Comparison of ENCODE assay signal across 18 cellular contexts in genomic region chr7:1095621-1096155, GRCh38. TPM values are rescaled to one million over a fixed set of nuclear protein-coding genes. Genes with fewer than 3 reads are reported as not detected.
DNase-seq lines count a peak whose midpoint lies in the region; ATAC-seq and TF ChIP-seq lines count a peak whose summit lies in the region.
"Had no signal": no experiment of that assay in that cellular context is flagged by ENCODE, and none has a peak within 500 bp of the region (broad histone marks: within the 10 kb centered on the region; RNA-seq: fewer than 3 reads in every experiment).

No MANE protein-coding gene starts in this region.

- peak overlapping the region; percentile 67 to 69 for H3K27ac ChIP-seq in ascending aorta
- H3K27ac ChIP-seq in tibial artery = peak overlapping the region; percentile 74 to 81
- H3K27ac ChIP-seq: SJCRH30 had no signal

- peaks cover 21% of the 10 kb centered on the region for H3K4me1 Mint-ChIP-seq in progenitor cell of endocrine pancreas (ENCODE audit: low read depth)
- H3K4me1 Mint-ChIP-seq: activated naive CD8-positive, alpha-beta T cell treated with anti-CD3 and anti-CD28 coated beads for 36 hours; CD4-positive, CD25-positive, alpha-beta regulatory T cell had no signal

- peak in 1 of 2 donors; percentile 79 for DNase-seq in ascending aorta (ENCODE audit: low spot score in 2 of 2)
- DNase-seq in left cardiac atrium = no peak
- DNase-seq in progenitor cell of endocrine pancreas (ENCODE audit: low spot score, unreplicated experiment) = no peak
- DNase-seq in tibial artery = peak; percentile 41 to 87
- no peak for DNase-seq in COLO829 (ENCODE audit: low spot score)
- DNase-seq: activated CD4-positive, alpha-beta T cell treated with anti-CD3 and anti-CD28 coated beads, Interleukin-2, amount 10 ng/mL, durations not matched to agents 7 days and 5 days; activated naive CD8-positive, alpha-beta T cell treated with anti-CD3 and anti-CD28 coated beads for 36 hours; activated T-cell treated with anti-CD3 and anti-CD28 coated beads, Interleukin-2, amount 50 U/mL, for 24 hours; CD4-positive, CD25-positive, alpha-beta regulatory T cell; EL; NCI-H345; SJCRH30; small intestine; stimulated activated naive CD4-positive, alpha-beta T cell; T1000 had no signal

- H3K36me3 Mint-ChIP-seq in progenitor cell of endocrine pancreas (ENCODE audit: insufficient read depth) = peaks cover 24% of the 10 kb centered on the region

- intact Hi-C loops in ascending aorta (cut with DNase I) = loop anchor here (5.0 kb wide), 1 partner anchor 53 kb away; the partner anchor contains the start of gene GPR146
- intact Hi-C loops in left cardiac atrium (cut with DNase I) = no loop called here
- intact Hi-C loops in tibial artery (cut with DNase I; ENCODE audit: low total_unique reads) = no loop called here

- peak in 1 of 3 experiments; percentile 20 for TF ChIP-seq CTCF in ascending aorta (IDR thresholded peaks at IDR 0.05)
- TF ChIP-seq CTCF in progenitor cell of endocrine pancreas (IDR thresholded peaks at IDR 0.05; ENCODE audit: unreplicated experiment) = no peak
- peak in 1 of 2 experiments; percentile 11 for TF ChIP-seq CTCF in tibial artery (IDR thresholded peaks at IDR 0.05)

- no peak overlapping the region for H3K4me3 Mint-ChIP-seq in progenitor cell of endocrine pancreas (ENCODE audit: low read depth)
- H3K4me3 Mint-ChIP-seq: activated CD4-positive, alpha-beta T cell treated with anti-CD3 and anti-CD28 coated beads, Interleukin-2, amount 10 ng/mL, durations not matched to agents 7 days and 5 days; activated naive CD8-positive, alpha-beta T cell treated with anti-CD3 and anti-CD28 coated beads for 36 hours; activated T-cell treated with anti-CD3 and anti-CD28 coated beads, Interleukin-2, amount 50 U/mL, for 24 hours; CD4-positive, CD25-positive, alpha-beta regulatory T cell had no signal

- no peaks in the 10 kb centered on the region for H3K9me3 ChIP-seq in ascending aorta
- no peaks in the 10 kb centered on the region for H3K9me3 ChIP-seq in tibial artery
- H3K9me3 ChIP-seq: SJCRH30 had no signal

- H3K27ac Mint-ChIP-seq in progenitor cell of endocrine pancreas = peak overlapping the region; percentile 56
- H3K27ac Mint-ChIP-seq: activated CD4-positive, alpha-beta T cell treated with anti-CD3 and anti-CD28 coated beads, Interleukin-2, amount 10 ng/mL, durations not matched to agents 7 days and 5 days; activated naive CD8-positive, alpha-beta T cell treated with anti-CD3 and anti-CD28 coated beads for 36 hours; activated T-cell treated with anti-CD3 and anti-CD28 coated beads, Interleukin-2, amount 50 U/mL, for 24 hours; CD4-positive, CD25-positive, alpha-beta regulatory T cell had no signal

- peak overlapping the region; percentile 36 to 59 for H3K4me3 ChIP-seq in ascending aorta
- peak overlapping the region; percentile 35 to 49 for H3K4me3 ChIP-seq in tibial artery
- H3K4me3 ChIP-seq: GM12878, SJCRH30 had no signal

- peaks cover 5 to 16% of the 10 kb centered on the region in 2 donors for H3K4me1 ChIP-seq in ascending aorta
- peaks cover 0 to 23% (median 17%) of the 10 kb centered on the region in 4 donors for H3K4me1 ChIP-seq in tibial artery
- H3K4me1 ChIP-seq: SJCRH30 had no signal

- no peaks in the 10 kb centered on the region for H3K27me3 Mint-ChIP-seq in progenitor cell of endocrine pancreas
- H3K27me3 Mint-ChIP-seq: activated CD4-positive, alpha-beta T cell treated with anti-CD3 and anti-CD28 coated beads, Interleukin-2, amount 10 ng/mL, durations not matched to agents 7 days and 5 days; activated naive CD8-positive, alpha-beta T cell treated with anti-CD3 and anti-CD28 coated beads for 36 hours; activated T-cell treated with anti-CD3 and anti-CD28 coated beads, Interleukin-2, amount 50 U/mL, for 24 hours; CD4-positive, CD25-positive, alpha-beta regulatory T cell had no signal

- H3K9me3 Mint-ChIP-seq in progenitor cell of endocrine pancreas (ENCODE audit: low read depth) = peaks cover 7% of the 10 kb centered on the region
- H3K9me3 Mint-ChIP-seq: activated naive CD8-positive, alpha-beta T cell treated with anti-CD3 and anti-CD28 coated beads for 36 hours; activated T-cell treated with anti-CD3 and anti-CD28 coated beads, Interleukin-2, amount 50 U/mL, for 24 hours had no signal

- H3K36me3 ChIP-seq in ascending aorta (peaks cover 22% of the 10 kb centered on the region in 2 donors), tibial artery (peaks cover 14 to 36% (median 21%) of the 10 kb centered on the region in 3 donors)
- H3K36me3 ChIP-seq: SJCRH30 had no signal

- H3K27me3 ChIP-seq in ascending aorta (no peaks in the 10 kb centered on the region), tibial artery (no peaks in the 10 kb centered on the region)
- H3K27me3 ChIP-seq: SJCRH30 had no signal

- peak; percentile 57 to 67 for ATAC-seq in left cardiac atrium
- no peak for ATAC-seq in HG03135 (IDR thresholded peaks at IDR 0.05; ENCODE audit: unreplicated experiment)
- no peak for ATAC-seq in GM21390 (IDR thresholded peaks at IDR 0.05; ENCODE audit: unreplicated experiment)

RNA-seq across cellular contexts. Expression of gene GPER1, which starts 7.8 kb away (rescaled TPM):
- total RNA-seq in ascending aorta (11.3 TPM), left cardiac atrium (1 to 10 TPM; 4.6 to 7.6 TPM), progenitor cell of endocrine pancreas (0.50 and 0.64 TPM in 2 replicates)
- total RNA-seq: CD4-positive, CD25-positive, alpha-beta regulatory T cell; SJCRH30 had no signal

RNA-seq across cellular contexts. Expression of gene GPR146, which starts 51.3 kb away (rescaled TPM):
- 224 TPM for total RNA-seq in ascending aorta
- 10 to 100 TPM in 1 of 2 donors, 1 to 10 TPM in 1; 9.0 to 17.7 TPM for total RNA-seq in left cardiac atrium
- 1.6 and 1.9 TPM in 2 replicates for total RNA-seq in progenitor cell of endocrine pancreas

Comparison
In these comparisons a context has a peak if more than half of its experiments do, and no peak if none do; other contexts are left out.
1. DNase-seq: peak in tibial artery (2 of 2); none in left cardiac atrium (single experiment), progenitor cell of endocrine pancreas (single experiment) and COLO829 (single experiment).
2. ATAC-seq: peak in left cardiac atrium (2 of 2); none in HG03135 (single experiment) and GM21390 (single experiment).
3. RNA of gene GPR146, which starts 51.3 kb away (total RNA-seq): 224 TPM in ascending aorta (single experiment); 9.0 to 17.7 TPM in left cardiac atrium and 1.6 to 1.9 TPM in progenitor cell of endocrine pancreas; every median in the first group is over 10 times any median in the second.